22 cellular contexts compared by ENCODE assay signal in the genomic region with DNA sequence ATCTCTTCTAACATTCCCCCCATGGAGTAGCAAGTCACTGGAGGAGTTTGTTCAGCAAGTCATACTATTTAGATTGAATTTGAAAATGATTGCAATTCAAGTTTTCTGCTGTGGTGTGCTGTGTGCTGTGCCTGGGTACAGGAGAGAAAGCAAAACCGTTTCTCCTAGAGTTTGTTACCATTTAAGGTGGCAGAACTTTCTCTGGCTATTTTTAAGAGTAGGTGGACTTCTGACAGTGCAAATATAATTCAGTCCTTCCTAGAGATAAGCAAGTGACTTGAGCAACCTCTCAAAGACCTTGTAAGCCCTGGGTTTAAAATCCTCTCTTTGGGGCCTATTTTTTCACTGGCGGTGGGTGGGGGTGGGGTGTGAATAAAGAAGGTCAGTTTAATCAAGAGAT. TPM values are rescaled to one million over a fixed set of nuclear protein-coding genes. Genes with fewer than 3 reads are reported as not detected.
DNase-seq lines count a peak whose midpoint lies in the region; ATAC-seq and TF ChIP-seq lines count a peak whose summit lies in the region.
"Had no signal": no experiment of that assay in that cellular context is flagged by ENCODE, and none has a peak within 500 bp of the region (broad histone marks: within the 10 kb centered on the region; RNA-seq: fewer than 3 reads in every experiment).

No MANE protein-coding gene starts in this region.

- CTCF ChIA-PET in IMR-90 (lab: Yijun Ruan, JAX): interaction anchor here (0.6 kb wide), 1 partner anchor 24 kb away, joined by 6 read pairs; no protein-coding TSS in a partner anchor
- CTCF ChIA-PET in SK-N-SH (lab: Yijun Ruan, JAX): interaction anchor here (1.4 kb wide), 1 partner anchor 89 kb away, joined by 8 read pairs; no protein-coding TSS in a partner anchor

- peaks cover 2% of the 10 kb centered on the region for H3K27me3 Mint-ChIP-seq in T-helper 2 cell treated with Interferon-gamma antibody and Interleukin-4, amounts not matched to agents 5 μg/mL and 100 μg/mL, for 36 hours (ENCODE audit: low read depth)
- H3K27me3 Mint-ChIP-seq: brain had no signal

- H4K91ac ChIP-seq in IMR-90 (ENCODE audit: insufficient read depth, low read depth, low read length): no peak overlapping the region

- TF ChIP-seq EP300 in SK-N-SH (IDR thresholded peaks at IDR 0.05; ENCODE audit: borderline replicate concordance in 1 of 2, low read depth in 1 of 2, low read length in 1 of 2): no peak

- H3K4me3 ChIP-seq in IMR-90 (ENCODE audit: insufficient read depth, low read depth, low read length): no peak overlapping the region
- no peak overlapping the region for H3K4me3 ChIP-seq in duodenal mucosa (ENCODE audit: low read depth in 1 of 2, low read length in 2 of 2)
- no peak overlapping the region for H3K4me3 ChIP-seq in smooth muscle cell
- no peak overlapping the region for H3K4me3 ChIP-seq in SK-N-SH (ENCODE audit: low read depth in 2 of 2, low read length in 1 of 2)
- H3K4me3 ChIP-seq: BLaER1 treated with 17β-estradiol and CSF1 and Interleukin-3, amounts not matched to agents 10 nM and 100 nM; SK-N-MC had no signal

- WGBS in IMR-90 (ENCODE audit: extremely low coverage in 2 of 2, insufficient read length in 1 of 2), 2 experiments: no CpG with 5 or more reads among the region's 2 CpGs
- WGBS in smooth muscle cell (ENCODE audit: low lambda C conversion rate): 28% methylated on average over 2 of the region's 2 CpGs
- WGBS in SK-N-SH (ENCODE audit: low lambda C conversion rate): 85% methylated on average over 2 of the region's 2 CpGs

- no peak overlapping the region for H3K27ac Mint-ChIP-seq in T-helper 2 cell treated with Interferon-gamma antibody and Interleukin-4, amounts not matched to agents 5 μg/mL and 100 μg/mL, for 36 hours
- H3K27ac Mint-ChIP-seq: activated naive CD4-positive, alpha-beta T cell treated with anti-CD3 and anti-CD28 coated beads for 36 hours; T-helper 1 cell treated with Interleukin-12 subunit alpha and Interleukin-12 subunit beta and Interleukin-4 antibody, amounts not matched to agents 30 μg/mL and 1 μg/mL, for 36 hours had no signal

- no peak overlapping the region for H3K9ac ChIP-seq in IMR-90 (ENCODE audit: low read depth, low read length)
- H3K9ac ChIP-seq in duodenal mucosa (ENCODE audit: low read depth in 1 of 2, low read length in 2 of 2): no peak overlapping the region
- H3K9ac ChIP-seq in smooth muscle cell (ENCODE audit: low read depth): no peak overlapping the region
- no peak overlapping the region for H3K9ac ChIP-seq in SK-N-SH
- H3K9ac ChIP-seq: BLaER1 treated with 17β-estradiol and CSF1 and Interleukin-3, amounts not matched to agents 10 nM and 100 nM had no signal

- H3K36me3 ChIP-seq in IMR-90 (ENCODE audit: control insufficient read depth, insufficient read depth, low read length): no peaks in the 10 kb centered on the region
- H3K36me3 ChIP-seq in duodenal mucosa (ENCODE audit: control insufficient read depth in 1 of 2, insufficient read depth in 2 of 2, low read length in 2 of 2): no peaks in the 10 kb centered on the region
- no peaks in the 10 kb centered on the region for H3K36me3 ChIP-seq in smooth muscle cell (ENCODE audit: low read depth)
- H3K36me3 ChIP-seq in SK-N-SH (replicated peaks in 1 of 2; ENCODE audit: control insufficient read depth in 1 of 2, insufficient read depth in 2 of 2, low read length in 1 of 2): no peaks in the 10 kb centered on the region

- dilution Hi-C loops in IMR-90 (cut with HindIII; ENCODE audit: low sequenced_read_pairs, unreplicated experiment): no loop called here

- DNase-seq in IMR-90 (no peak), MV-4-11 (lab: John Stamatoyannopoulos, UW) (peak; percentile 31), smooth muscle cell (lab: John Stamatoyannopoulos, UW; ENCODE audit: unreplicated experiment) (no peak), CD1c-positive myeloid dendritic cell (ENCODE audit: extremely low spot score) (no peak), 8988T (no peak), SK-N-SH (no peak)
- no peak for DNase-seq in T-helper 2 cell treated with Interferon-gamma antibody and Interleukin-4, amounts not matched to agents 5 μg/mL and 100 μg/mL, for 36 hours (ENCODE audit: low spot score)
- DNase-seq: activated naive CD4-positive, alpha-beta T cell treated with anti-CD3 and anti-CD28 coated beads for 36 hours; effector CD4-positive, alpha-beta T cell; Kasumi-1; mesendoderm; NCI-H1048; NCI-H1694; NCI-H446; NCI-H748 treated with DMSO at 0.1 percent for 48 hours; stimulated activated CD4-positive, alpha-beta T cell treated with anti-CD3 and anti-CD28 coated beads, Interleukin-4, amount 100 ng/mL, for 24 hours had no signal

- H3K18ac ChIP-seq in IMR-90 (ENCODE audit: low read depth, low read length): no peak overlapping the region; the same call in 1 of the 2 replicates

- no peak overlapping the region for H3K14ac ChIP-seq in IMR-90 (replicated peaks; ENCODE audit: low read depth, low read length)

- intact Hi-C loops in IMR-90 (cut with micrococcal nuclease): no loop called here

- no peak for TF ChIP-seq POLR2A in IMR-90 (IDR thresholded peaks at IDR 0.05; ENCODE audit: low read depth, low read length)

- H3K27me3 ChIP-seq in IMR-90 (ENCODE audit: control insufficient read depth, insufficient read depth, low read length) (no peaks in the 10 kb centered on the region), duodenal mucosa (ENCODE audit: control insufficient read depth in 1 of 2, insufficient read depth in 2 of 2, low read length in 2 of 2) (no peaks in the 10 kb centered on the region), smooth muscle cell (ENCODE audit: low read depth) (no peaks in the 10 kb centered on the region), SK-N-SH (ENCODE audit: insufficient read depth) (no peaks in the 10 kb centered on the region)
- H3K27me3 ChIP-seq: BLaER1 treated with 17β-estradiol and CSF1 and Interleukin-3, amounts not matched to agents 10 nM and 100 nM had no signal

- H3K9me3 Mint-ChIP-seq in T-helper 2 cell treated with Interferon-gamma antibody and Interleukin-4, amounts not matched to agents 5 μg/mL and 100 μg/mL, for 36 hours: peaks cover 3% of the 10 kb centered on the region
- H3K9me3 Mint-ChIP-seq: activated naive CD4-positive, alpha-beta T cell treated with anti-CD3 and anti-CD28 coated beads for 36 hours; brain; T-helper 1 cell treated with Interleukin-12 subunit alpha and Interleukin-12 subunit beta and Interleukin-4 antibody, amounts not matched to agents 30 μg/mL and 1 μg/mL, for 36 hours had no signal

- H3K79me2 ChIP-seq in smooth muscle cell (ENCODE audit: low read depth) (no peaks in the 10 kb centered on the region), SK-N-SH (ENCODE audit: insufficient read depth) (no peaks in the 10 kb centered on the region)

- no peaks in the 10 kb centered on the region for H4K20me1 ChIP-seq in IMR-90 (ENCODE audit: insufficient read depth, low read length)
- H4K20me1 ChIP-seq in smooth muscle cell (ENCODE audit: low read depth): no peaks in the 10 kb centered on the region
- H4K20me1 ChIP-seq in SK-N-SH (ENCODE audit: insufficient read depth): no peaks in the 10 kb centered on the region
- H4K20me1 ChIP-seq: BLaER1 treated with 17β-estradiol and CSF1 and Interleukin-3, amounts not matched to agents 10 nM and 100 nM had no signal

- H3K79me1 ChIP-seq in IMR-90 (ENCODE audit: low read depth in 1 of 2, low read length in 2 of 2): no peaks in the 10 kb centered on the region

- H3K23ac ChIP-seq in IMR-90 (ENCODE audit: low read depth, low read length): 0 out of 2 replicates have a peak overlapping the region, but pooled peaks have one; percentile 20

- H3K4me1 Mint-ChIP-seq in T-helper 2 cell treated with Interferon-gamma antibody and Interleukin-4, amounts not matched to agents 5 μg/mL and 100 μg/mL, for 36 hours (ENCODE audit: low read depth): peaks cover 21% of the 10 kb centered on the region

- H3K36me3 Mint-ChIP-seq in T-helper 2 cell treated with Interferon-gamma antibody and Interleukin-4, amounts not matched to agents 5 μg/mL and 100 μg/mL, for 36 hours (ENCODE audit: low read depth): peaks cover 15% of the 10 kb centered on the region

- BruUV-seq in IMR-90 (replicated peaks; lab: Mats Ljungman, UMichigan): no TSS peak

- H4K8ac ChIP-seq in IMR-90 (ENCODE audit: low read depth in 2 of 2, low read length in 2 of 2): no peak overlapping the region

- no peak for TF ChIP-seq RAD21 in IMR-90 (IDR thresholded peaks at IDR 0.05; ENCODE audit: low read length)
- TF ChIP-seq RAD21 in SK-N-SH (IDR thresholded peaks at IDR 0.05; ENCODE audit: low read length): no peak

- H3K4me3 Mint-ChIP-seq in T-helper 2 cell treated with Interferon-gamma antibody and Interleukin-4, amounts not matched to agents 5 μg/mL and 100 μg/mL, for 36 hours: no peak overlapping the region
- H3K4me3 Mint-ChIP-seq: activated naive CD4-positive, alpha-beta T cell treated with anti-CD3 and anti-CD28 coated beads for 36 hours; brain; T-helper 1 cell treated with Interleukin-12 subunit alpha and Interleukin-12 subunit beta and Interleukin-4 antibody, amounts not matched to agents 30 μg/mL and 1 μg/mL, for 36 hours had no signal

- H3K4me1 ChIP-seq in IMR-90 (ENCODE audit: control insufficient read depth, insufficient read depth, low read length): peaks cover 19% of the 10 kb centered on the region
- H3K4me1 ChIP-seq in duodenal mucosa (ENCODE audit: control insufficient read depth in 1 of 2, insufficient read depth in 2 of 2, low read length in 2 of 2): peaks cover 18 to 32% of the 10 kb centered on the region in 2 donors
- H3K4me1 ChIP-seq in smooth muscle cell (ENCODE audit: low read depth): peaks cover 24% of the 10 kb centered on the region
- H3K4me1 ChIP-seq in SK-N-SH (ENCODE audit: control insufficient read depth in 1 of 2, insufficient read depth in 2 of 2, low read depth in 1 of 2, low read length in 1 of 2): peaks cover 0 to 10% of the 10 kb centered on the region in 2 experiments; a peak in 2 of 4 replicates

- H3F3A ChIP-seq in smooth muscle cell (ENCODE audit: low read depth) (peaks cover 6% of the 10 kb centered on the region), SK-N-SH (replicated peaks; ENCODE audit: insufficient read depth) (no peaks in the 10 kb centered on the region)

- no peak overlapping the region for H3K4ac ChIP-seq in IMR-90 (ENCODE audit: low read depth, low read length)

- no peak overlapping the region for H3K56ac ChIP-seq in IMR-90 (ENCODE audit: extremely low read depth, insufficient read depth, low read length)

- TF ChIP-seq CTCF in IMR-90 (conservative IDR thresholded peaks at IDR 0.05; ENCODE audit: low read depth, low read length) (no peak), smooth muscle cell (IDR thresholded peaks at IDR 0.05; ENCODE audit: borderline replicate concordance, insufficient read depth, poor library complexity, severe bottlenecking) (no peak), SK-N-SH (IDR thresholded peaks at IDR 0.05) (no peak)

- in situ Hi-C loops in IMR-90 (cut with MboI; ENCODE audit: low sequenced_read_pairs): loop anchor here (10.0 kb wide), 1 partner anchor 118 kb away; the partner anchor contains the start of gene CCDC146

- H3K9me1 ChIP-seq in IMR-90 (ENCODE audit: insufficient read depth, low read length): peaks cover 15% of the 10 kb centered on the region

- no peaks in the 10 kb centered on the region for H3K9me3 ChIP-seq in IMR-90 (ENCODE audit: control insufficient read depth, insufficient read depth, low read length)
- no peaks in the 10 kb centered on the region for H3K9me3 ChIP-seq in duodenal mucosa (ENCODE audit: control insufficient read depth in 1 of 2, low read length in 2 of 2)
- no peaks in the 10 kb centered on the region for H3K9me3 ChIP-seq in smooth muscle cell (replicated peaks; ENCODE audit: low read depth)
- H3K9me3 ChIP-seq in SK-N-SH: no peaks in the 10 kb centered on the region

- H2BK120ac ChIP-seq in IMR-90 (ENCODE audit: low read depth, low read length): peak overlapping the region; percentile 27; the same call in 1 of the 2 replicates

- H3K27ac ChIP-seq in IMR-90 (ENCODE audit: insufficient read depth, low read length) (no peak overlapping the region), duodenal mucosa (ENCODE audit: low read depth, low read length) (peak overlapping the region; percentile 32), smooth muscle cell (ENCODE audit: low read depth) (no peak overlapping the region), SK-N-SH (ENCODE audit: low read depth in 2 of 2, low read length in 1 of 2) (no peak overlapping the region)
- H3K27ac ChIP-seq: BLaER1 treated with 17β-estradiol and CSF1 and Interleukin-3, amounts not matched to agents 10 nM and 100 nM; RWPE1; SK-N-MC had no signal

- no peaks in the 10 kb centered on the region for H3K9me2 ChIP-seq in SK-N-SH

- no peak for ATAC-seq in IMR-90 (ENCODE audit: low read depth)

- POLR2A ChIA-PET in IMR-90 (lab: Charles Lee; ENCODE audit: unreplicated experiment) (no interaction called here), SK-N-SH (lab: Yijun Ruan, JAX) (no interaction called here)

- H2AK5ac ChIP-seq in IMR-90 (ENCODE audit: low read depth, low read length): no peak overlapping the region

- H3K4me2 ChIP-seq in IMR-90 (ENCODE audit: low read depth, low read length) (no peak overlapping the region), smooth muscle cell (peak overlapping the region; percentile 41), SK-N-SH (no peak overlapping the region)

- H2BK5ac ChIP-seq in IMR-90 (ENCODE audit: low read depth, low read length, poor library complexity, severe bottlenecking): no peak overlapping the region

- no peak overlapping the region for H4K5ac ChIP-seq in IMR-90 (ENCODE audit: low read depth, low read length)

- no peak overlapping the region for H2BK15ac ChIP-seq in IMR-90 (ENCODE audit: low read depth, low read length)

- H2AFZ ChIP-seq in IMR-90 (replicated peaks; ENCODE audit: low read length, poor library complexity): no peak overlapping the region
- no peak overlapping the region for H2AFZ ChIP-seq in smooth muscle cell (ENCODE audit: low read depth)
- H2AFZ ChIP-seq in SK-N-SH (ENCODE audit: low read depth): no peak overlapping the region

- H2AK9ac ChIP-seq in IMR-90 (replicated peaks; ENCODE audit: low read depth, low read length, poor library complexity): no peak overlapping the region

- no peak overlapping the region for H2BK20ac ChIP-seq in IMR-90 (ENCODE audit: low read depth, low read length)

RNA-seq across cellular contexts. Expression of gene FGL2, which starts 42.9 kb away (rescaled TPM):
- total RNA-seq in IMR-90 (2012; rRNA removed) (0.56 and 1.3 TPM in 2 replicates), smooth muscle cell (0.40 and 1.6 TPM in 2 replicates)
- polyA plus RNA-seq in IMR-90 (2012; rRNA removed) (0.32 and 0.47 TPM in 2 replicates), smooth muscle cell (0.39 TPM in 1 of 2 replicates, not detected in the other), SK-N-SH (2012; rRNA removed) (not detected in 2 replicates)
- polyA plus RNA-seq in IMR-90 (2012; cell fraction: cytosol; rRNA removed): 0.16 and 0.18 TPM in 2 replicates
- polyA plus RNA-seq in IMR-90 (2012; cell fraction: nucleus; rRNA removed; ENCODE audit: low replicate concordance): 0.10 TPM in 1 of 2 replicates, not detected in the other
- not detected in 2 replicates for polyA plus RNA-seq in SK-N-SH (2012; cell fraction: cytosol; rRNA removed)
- not detected in 2 replicates for polyA plus RNA-seq in SK-N-SH (2012; cell fraction: nucleus; rRNA removed)
- total RNA-seq: activated naive CD4-positive, alpha-beta T cell treated with anti-CD3 and anti-CD28 coated beads for 36 hours had no signal
